1 cellular context compared by ENCODE assay signal in the genomic region with DNA sequence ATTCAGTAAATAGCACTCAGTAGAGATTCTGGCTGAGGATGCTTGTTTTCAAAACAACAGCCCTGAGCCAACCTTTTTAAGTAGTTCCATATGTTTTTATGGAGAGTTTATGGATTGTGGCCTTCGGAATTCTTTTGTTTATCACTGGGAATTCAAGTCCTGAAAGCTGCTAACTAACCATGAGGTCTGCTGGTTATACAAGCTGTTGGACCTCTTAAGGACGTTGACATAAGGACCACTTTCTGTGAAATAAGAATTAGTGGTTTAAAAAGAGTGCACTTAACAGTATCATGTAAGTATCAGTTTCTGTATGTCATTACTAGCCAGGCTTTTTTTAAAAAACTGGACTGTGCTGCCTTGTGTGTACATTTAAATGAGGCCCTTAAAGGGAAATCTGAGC.
TF ChIP-seq lines count a peak whose summit lies in the region.

No MANE protein-coding gene starts in this region.

TF ChIP-seq in endothelial cell of umbilical vein, 7 proteins besides CTCF, POLR2A, EP300 and RAD21 (continued from another document):
- TF ChIP-seq GATA2 (IDR thresholded peaks at IDR 0.05; ENCODE audit: insufficient read depth, insufficient read length, low read depth, low read length) (no peak), MAX (IDR thresholded peaks at IDR 0.05; ENCODE audit: insufficient read depth, insufficient read length) (no peak), JUN (IDR thresholded peaks at IDR 0.05; ENCODE audit: borderline replicate concordance, insufficient read depth, insufficient read length, low read depth) (no peak)
TF ChIP-seq in endothelial cell of umbilical vein: peak in this region for 0.
